ENCODE assay signal across 20 cellular contexts in the genomic region with DNA sequence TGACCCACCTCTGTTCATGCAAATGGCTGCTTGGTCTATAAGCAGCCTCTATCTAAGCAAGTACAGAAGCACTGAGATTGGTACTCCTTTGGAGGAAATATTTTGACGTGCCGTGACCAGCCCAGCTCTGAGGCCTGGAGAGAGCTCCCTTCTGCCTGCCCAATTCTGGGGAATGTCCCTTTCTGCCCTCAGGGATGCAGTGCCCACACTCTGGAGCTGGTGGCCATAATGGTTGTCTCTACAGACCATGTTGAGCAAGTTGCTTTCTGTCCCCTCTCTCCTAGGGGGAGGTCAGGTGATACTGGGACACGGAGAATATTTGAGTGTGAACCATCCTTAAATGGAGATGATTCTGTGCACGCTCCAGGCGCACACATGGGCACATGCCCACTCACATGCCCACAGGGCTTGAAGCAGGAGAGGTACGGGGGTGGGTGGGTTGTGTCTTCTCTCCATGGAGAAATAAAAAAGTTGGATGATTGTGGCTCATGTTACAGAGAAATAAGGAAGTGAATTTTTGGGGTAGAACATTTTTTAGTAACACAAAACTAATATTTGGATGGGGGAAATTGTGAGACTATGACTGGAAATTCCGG. TPM values are rescaled to one million over a fixed set of nuclear protein-coding genes. Genes with fewer than 3 reads are reported as not detected.
"Had no signal": no experiment of that assay in that cellular context is flagged by ENCODE, and none has a peak within 500 bp of the region (broad histone marks: within the 10 kb centered on the region; RNA-seq: fewer than 3 reads in every experiment).

No MANE protein-coding gene starts in this region.

- H3K36me3 Mint-ChIP-seq: mesothelial cell of epicardium; natural killer cell treated with Interleukin-12 subunit alpha and Interleukin-12 subunit beta and Interleukin-15 and Interleukin-18, amount 100 ng/mL, for 72 hours; neural progenitor cell; stimulated activated effector memory CD8-positive, alpha-beta T cell treated with anti-CD3 and anti-CD28 coated beads, Interleukin-12 subunit alpha, Interleukin-12 subunit beta, amount 100 ng/mL, for 72 hours had no signal

- DNase-seq: effector CD4-positive, alpha-beta T cell; foreskin keratinocyte; left colon; right lobe of liver; stimulated activated CD4-positive, alpha-beta T cell treated with anti-CD3 and anti-CD28 coated beads, Interleukin-4, amount 100 ng/mL, for 1 hour; stimulated activated CD8-positive, alpha-beta memory T cell treated with anti-CD3 and anti-CD28 coated beads, Interleukin-4, amount 100 ng/mL, for 48 hours; stimulated activated naive CD8-positive, alpha-beta T cell treated with anti-CD3 and anti-CD28 coated beads, Interleukin-15, Interleukin-2, amounts not matched to agents 100 U/mL and 50 U/mL, for 24 hours; thyroid gland; upper lobe of left lung; uterus had no signal

- H3K4me2 ChIP-seq: hepatocyte, neural progenitor cell had no signal

- H3K9ac ChIP-seq: neural progenitor cell, parathyroid adenoma had no signal

- H3K4me3 Mint-ChIP-seq: mesothelial cell of epicardium; natural killer cell treated with Interleukin-12 subunit alpha and Interleukin-12 subunit beta and Interleukin-15 and Interleukin-18, amount 100 ng/mL, for 72 hours; stimulated activated effector memory CD8-positive, alpha-beta T cell treated with anti-CD3 and anti-CD28 coated beads, Interleukin-12 subunit alpha, Interleukin-12 subunit beta, amount 100 ng/mL, for 72 hours had no signal

- H3K4me1 Mint-ChIP-seq: stimulated activated effector memory CD8-positive, alpha-beta T cell treated with anti-CD3 and anti-CD28 coated beads, Interleukin-12 subunit alpha, Interleukin-12 subunit beta, amount 100 ng/mL, for 72 hours had no signal

- H3K9me3 Mint-ChIP-seq: mesothelial cell of epicardium; natural killer cell treated with Interleukin-12 subunit alpha and Interleukin-12 subunit beta and Interleukin-15 and Interleukin-18, amount 100 ng/mL, for 72 hours; stimulated activated effector memory CD8-positive, alpha-beta T cell treated with anti-CD3 and anti-CD28 coated beads, Interleukin-12 subunit alpha, Interleukin-12 subunit beta, amount 100 ng/mL, for 72 hours had no signal

- H3K4me1 ChIP-seq: foreskin keratinocyte, parathyroid adenoma, prostate gland, right lobe of liver, suprapubic skin, thyroid gland, uterus had no signal

- H3K27ac Mint-ChIP-seq: mesothelial cell of epicardium; natural killer cell treated with Interleukin-12 subunit alpha and Interleukin-12 subunit beta and Interleukin-15 and Interleukin-18, amount 100 ng/mL, for 72 hours; stimulated activated effector memory CD8-positive, alpha-beta T cell treated with anti-CD3 and anti-CD28 coated beads, Interleukin-12 subunit alpha, Interleukin-12 subunit beta, amount 100 ng/mL, for 72 hours had no signal

- H2AFZ ChIP-seq: hepatocyte, neural progenitor cell, parathyroid adenoma had no signal

- H3K27ac ChIP-seq: coronary artery, foreskin keratinocyte, hepatocyte, neural progenitor cell, parathyroid adenoma, prostate gland, right lobe of liver, suprapubic skin, thyroid gland, upper lobe of left lung, uterus had no signal

- H3K79me2 ChIP-seq: hepatocyte, parathyroid adenoma had no signal

- H3K4me3 ChIP-seq: coronary artery, hepatocyte, neural progenitor cell, prostate gland, right lobe of liver, suprapubic skin, thyroid gland, upper lobe of left lung, uterus had no signal

- H3K27me3 ChIP-seq: hepatocyte, neural progenitor cell, right lobe of liver, suprapubic skin, thyroid gland, upper lobe of left lung, uterus had no signal

- ATAC-seq: natural killer cell treated with Interleukin-12 subunit alpha and Interleukin-12 subunit beta and Interleukin-15 and Interleukin-18, amount 100 ng/mL, for 72 hours; right lobe of liver; stimulated activated effector memory CD8-positive, alpha-beta T cell treated with anti-CD3 and anti-CD28 coated beads, Interleukin-12 subunit alpha, Interleukin-12 subunit beta, amount 100 ng/mL, for 72 hours; stimulated activated naive CD8-positive, alpha-beta T cell treated with anti-CD3 and anti-CD28 coated beads, Interleukin-15, Interleukin-2, amounts not matched to agents 100 U/mL and 50 U/mL, for 24 hours had no signal

- H3K9me3 ChIP-seq: prostate gland, right lobe of liver, suprapubic skin, thyroid gland, upper lobe of left lung, uterus had no signal

- H3K36me3 ChIP-seq: neural progenitor cell, prostate gland, right lobe of liver, suprapubic skin, thyroid gland, upper lobe of left lung, uterus had no signal

RNA-seq across cellular contexts. Expression of a gene that starts 13.9 kb away (rescaled TPM):
- total RNA-seq: foreskin keratinocyte; lung microvascular endothelial cell; natural killer cell treated with Interleukin-12 subunit alpha and Interleukin-12 subunit beta and Interleukin-15 and Interleukin-18, amount 100 ng/mL, for 72 hours had no signal
